ENCODE assay signal across 8 cellular contexts in the genomic region with DNA sequence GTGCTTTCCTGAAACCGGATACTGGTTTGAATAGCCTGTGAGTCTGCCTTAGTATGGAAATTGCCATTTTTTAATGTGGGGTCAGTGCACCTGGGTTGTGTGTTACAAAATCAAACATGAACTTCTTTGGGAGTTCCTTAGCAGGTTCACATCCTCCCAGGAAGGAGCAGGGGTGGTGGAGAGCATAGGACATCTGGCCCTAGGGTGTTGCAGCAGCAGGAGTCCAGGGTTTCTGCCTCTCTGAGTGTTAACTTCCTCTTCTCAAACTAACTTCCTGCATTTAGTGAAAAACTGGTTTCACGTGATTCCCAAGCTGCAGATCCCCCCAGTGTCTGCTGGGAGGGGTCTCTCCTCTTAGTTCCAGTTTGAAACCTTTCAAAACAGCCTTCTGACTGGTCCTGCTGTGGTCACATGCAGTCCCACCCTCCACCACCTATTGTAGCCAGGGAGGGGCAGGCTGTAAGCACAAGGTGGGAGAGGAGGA. TPM values are rescaled to one million over a fixed set of nuclear protein-coding genes. Genes with fewer than 3 reads are reported as not detected.
DNase-seq lines count a peak whose midpoint lies in the region; ATAC-seq and TF ChIP-seq lines count a peak whose summit lies in the region.

No MANE protein-coding gene starts in this region.

- no peaks in the 10 kb centered on the region for H3K9me3 Mint-ChIP-seq in activated naive CD4-positive, alpha-beta T cell treated with anti-CD3 and anti-CD28 coated beads, Interleukin-2, amount 50 U/mL, for 24 hours
- peaks cover under 1% of the 10 kb centered on the region for H3K9me3 Mint-ChIP-seq in activated naive CD4-positive, alpha-beta T cell treated with anti-CD3 and anti-CD28 coated beads for 36 hours

- WGBS in transverse colon (ENCODE audit: low coverage in 1 of 2), 2 donors, result 42% methylated on average over 2 of the region's 2 CpGs; no CpG with 5 or more reads in 1 of the 2 donors
- WGBS in esophagus muscularis mucosa, result 67% methylated on average over 2 of the region's 2 CpGs
- WGBS in ovary, 3 donors, result 69 to 70% (median 70%) methylated on average over 2 of the region's 2 CpGs

- H3K36me3 Mint-ChIP-seq in activated naive CD4-positive, alpha-beta T cell treated with anti-CD3 and anti-CD28 coated beads, Interleukin-2, amount 50 U/mL, for 24 hours, result peaks cover 4% of the 10 kb centered on the region
- peaks cover 7% of the 10 kb centered on the region for H3K36me3 Mint-ChIP-seq in activated naive CD4-positive, alpha-beta T cell treated with anti-CD3 and anti-CD28 coated beads for 36 hours (ENCODE audit: low read depth)

- H3K27me3 ChIP-seq in transverse colon (no peaks in the 10 kb centered on the region), esophagus muscularis mucosa (no peaks in the 10 kb centered on the region), ovary (no peaks in the 10 kb centered on the region)

- peaks cover 66% of the 10 kb centered on the region for H3K4me1 Mint-ChIP-seq in activated naive CD4-positive, alpha-beta T cell treated with anti-CD3 and anti-CD28 coated beads, Interleukin-2, amount 50 U/mL, for 24 hours
- H3K4me1 Mint-ChIP-seq in activated naive CD4-positive, alpha-beta T cell treated with anti-CD3 and anti-CD28 coated beads for 36 hours (ENCODE audit: low read depth), result peaks cover 63% of the 10 kb centered on the region

- no peaks in the 10 kb centered on the region for H3K36me3 ChIP-seq in transverse colon
- no peaks in the 10 kb centered on the region for H3K36me3 ChIP-seq in esophagus muscularis mucosa
- H3K36me3 ChIP-seq in ovary, result no peaks in the 10 kb centered on the region

- H3K27ac ChIP-seq in transverse colon, result peak overlapping the region; percentile 28 to 53 (median 33)
- peak overlapping the region in 1 of 4 donors; percentile 1 for H3K27ac ChIP-seq in esophagus muscularis mucosa (replicated peaks in 1 of 4)
- no peak overlapping the region for H3K27ac ChIP-seq in ovary

- H3K4me1 ChIP-seq in transverse colon (peaks cover 0 to 58% (median 7%) of the 10 kb centered on the region in 4 donors), esophagus muscularis mucosa (peaks cover 48 to 75% (median 68%) of the 10 kb centered on the region in 4 donors), ovary (ENCODE audit: insufficient read depth) (peaks cover 2% of the 10 kb centered on the region)

- intact Hi-C loops in activated naive CD4-positive, alpha-beta T cell treated with anti-CD3 and anti-CD28 coated beads for 36 hours (cut with micrococcal nuclease), result no loop called here
- intact Hi-C loops in left ventricle myocardium superior (cut with micrococcal nuclease), result loop anchor here (10.0 kb wide), 2 partner anchors 382 to 942 kb away; no protein-coding TSS in a partner anchor
- intact Hi-C loops in transverse colon (cut with DNase I; ENCODE audit: low total_unique reads), result loop anchor here (1.0 kb wide), 1 partner anchor 23 kb away; no protein-coding TSS in a partner anchor
- intact Hi-C loops in esophagus muscularis mucosa (cut with DNase I), result loop anchor here (10.0 kb wide), 1 partner anchor 392 kb away; no protein-coding TSS in a partner anchor
- intact Hi-C loops in ovary (cut with DNase I), result loop anchor here in 1 of 4 donors (10.0 kb wide), 1 partner anchor 832 kb away; no protein-coding TSS in a partner anchor

- no peak for TF ChIP-seq EP300 in transverse colon (IDR thresholded peaks at IDR 0.05; ENCODE audit: low read depth)
- TF ChIP-seq EP300 in esophagus muscularis mucosa (IDR thresholded peaks at IDR 0.05), result no peak
- no peak for TF ChIP-seq EP300 in ovary (IDR thresholded peaks at IDR 0.05)

- peak; percentile 48 for ATAC-seq in left ventricle myocardium superior
- ATAC-seq in HG02571 (IDR thresholded peaks at IDR 0.05; ENCODE audit: unreplicated experiment), result no peak

- TF ChIP-seq POLR2A in transverse colon (IDR thresholded peaks at IDR 0.05) (no peak), esophagus muscularis mucosa (IDR thresholded peaks at IDR 0.05; ENCODE audit: low read depth) (no peak), ovary (IDR thresholded peaks at IDR 0.05) (no peak)

- H3K4me3 ChIP-seq in transverse colon, result no peak overlapping the region
- no peak overlapping the region for H3K4me3 ChIP-seq in esophagus muscularis mucosa
- no peak overlapping the region for H3K4me3 ChIP-seq in ovary

- no peak overlapping the region for H3K27ac Mint-ChIP-seq in activated naive CD4-positive, alpha-beta T cell treated with anti-CD3 and anti-CD28 coated beads, Interleukin-2, amount 50 U/mL, for 24 hours
- no peak overlapping the region for H3K27ac Mint-ChIP-seq in activated naive CD4-positive, alpha-beta T cell treated with anti-CD3 and anti-CD28 coated beads for 36 hours

- peak overlapping the region; percentile 64 for H3K4me3 Mint-ChIP-seq in activated naive CD4-positive, alpha-beta T cell treated with anti-CD3 and anti-CD28 coated beads, Interleukin-2, amount 50 U/mL, for 24 hours
- no peak overlapping the region for H3K4me3 Mint-ChIP-seq in activated naive CD4-positive, alpha-beta T cell treated with anti-CD3 and anti-CD28 coated beads for 36 hours

- H3K27me3 Mint-ChIP-seq in activated naive CD4-positive, alpha-beta T cell treated with anti-CD3 and anti-CD28 coated beads, Interleukin-2, amount 50 U/mL, for 24 hours, result no peaks in the 10 kb centered on the region
- H3K27me3 Mint-ChIP-seq in activated naive CD4-positive, alpha-beta T cell treated with anti-CD3 and anti-CD28 coated beads for 36 hours (ENCODE audit: low read depth), result no peaks in the 10 kb centered on the region

- peaks cover 0 to under 1% of the 10 kb centered on the region in 2 donors for H3K9me3 ChIP-seq in transverse colon
- H3K9me3 ChIP-seq in esophagus muscularis mucosa, result peaks cover 0 to 4% (median 0%) of the 10 kb centered on the region in 4 donors
- no peaks in the 10 kb centered on the region for H3K9me3 ChIP-seq in ovary

- no peak for TF ChIP-seq CTCF in transverse colon (IDR thresholded peaks at IDR 0.05)
- TF ChIP-seq CTCF in esophagus muscularis mucosa (IDR thresholded peaks at IDR 0.05), result no peak
- no peak for TF ChIP-seq CTCF in ovary (IDR thresholded peaks at IDR 0.05)

- CTCF ChIA-PET in activated naive CD4-positive, alpha-beta T cell treated with anti-CD3 and anti-CD28 coated beads for 36 hours (lab: Charles Lee), result interaction anchor here (0.6 to 1.3 kb wide), 3 partner anchors 23 to 600 kb away, joined by 3 to 5 read pairs (median 3); no protein-coding TSS in a partner anchor

- in situ Hi-C loops in transverse colon (cut with MboI; ENCODE audit: low pct_ligation_motif_present in 1 of 4, low pct_unique_long_range_greater_than_20kb in 1 of 4, low sequenced_read_pairs in 3 of 4), result loop anchor here (10.0 to 25.0 kb wide), 5 partner anchors 112 to 929 kb away; partner anchors contain the start of gene TRIM13 (in 4 of the 4)

- no peak for DNase-seq in activated naive CD4-positive, alpha-beta T cell treated with anti-CD3 and anti-CD28 coated beads for 36 hours
- peak; percentile 92 for DNase-seq in OCI-M1 (lab: John Stamatoyannopoulos, UW)
- no peak for DNase-seq in left ventricle myocardium superior
- no peak for DNase-seq in transverse colon
- DNase-seq in esophagus muscularis mucosa (ENCODE audit: extremely low spot score), result no peak
- DNase-seq in ovary, result no peak

RNA-seq across cellular contexts. Expression of gene RNASEH2B, which starts 7.2 kb away (rescaled TPM):
- 10 to 100 TPM; 47.8 to 49.7 TPM for total RNA-seq in activated naive CD4-positive, alpha-beta T cell treated with anti-CD3 and anti-CD28 coated beads for 36 hours
- total RNA-seq in left ventricle myocardium superior (47.8 TPM), transverse colon (10 to 100 TPM; 13.8 to 37.5 (median 19.0) TPM), esophagus muscularis mucosa (10 to 100 TPM; 27.5 to 82.2 (median 48.8) TPM), ovary (10 to 100 TPM; 43.3 to 88.7 (median 60.8) TPM)
- polyA plus RNA-seq in ovary, result 10 to 100 TPM; 27.5 to 52.7 TPM

Comparison
In these comparisons a context has a peak if more than half of its experiments do, and no peak if none do; other contexts are left out.
1. H3K27ac ChIP-seq: peak in transverse colon (4 of 4); none in ovary (0 of 2).